Comparison of ENCODE assay signal across 22 cellular contexts in genomic region chr12:31768046-31768445, GRCh38. TPM values are rescaled to one million over a fixed set of nuclear protein-coding genes. Genes with fewer than 3 reads are reported as not detected.
DNase-seq lines count a peak whose midpoint lies in the region; ATAC-seq, FAIRE-seq and TF ChIP-seq lines count a peak whose summit lies in the region.
"Had no signal": no experiment of that assay in that cellular context is flagged by ENCODE, and none has a peak within 500 bp of the region (broad histone marks: within the 10 kb centered on the region; RNA-seq: fewer than 3 reads in every experiment).

No MANE protein-coding gene starts in this region.

- no peaks in the 10 kb centered on the region for H3K9me3 Mint-ChIP-seq in activated B cell treated with CpG ODN at 0.5 μM for 24 hours
- H3K9me3 Mint-ChIP-seq in stimulated activated memory B cell treated with anti-CD40 and anti-IgM and Interleukin-4, amounts not matched to agents 10 μg/mL and 1 μg/mL and 100 μg/mL, for 72 hours = peaks cover 5% of the 10 kb centered on the region

- H3K27me3 ChIP-seq in HepG2 (ENCODE audit: control insufficient read depth in 1 of 2, insufficient read depth in 2 of 2, low read length in 2 of 2) (no peaks in the 10 kb centered on the region), right lobe of liver (no peaks in the 10 kb centered on the region), H7 (ENCODE audit: control insufficient read depth, insufficient read depth, low read length) (no peaks in the 10 kb centered on the region)
- H3K27me3 ChIP-seq: ascending aorta, SJSA1, transverse colon had no signal

- H3K4me1 Mint-ChIP-seq in activated B cell treated with CpG ODN at 0.5 μM for 24 hours = peaks cover 30% of the 10 kb centered on the region
- H3K4me1 Mint-ChIP-seq in stimulated activated memory B cell treated with anti-CD40 and anti-IgM and Interleukin-4, amounts not matched to agents 10 μg/mL and 1 μg/mL and 100 μg/mL, for 72 hours = peaks cover 27% of the 10 kb centered on the region

- TF ChIP-seq RAD21 in HepG2 (CRISPR knock-in tag; IDR thresholded peaks at IDR 0.05) = no peak

- H3K4me3 ChIP-seq in HepG2 (replicated peaks in 1 of 3; ENCODE audit: insufficient read depth in 1 of 3, low read depth in 2 of 3, low read length in 3 of 3) (no peak overlapping the region), right lobe of liver (no peak overlapping the region), H7 (ENCODE audit: insufficient read depth, low read depth, low read length) (no peak overlapping the region)
- H3K4me3 ChIP-seq: ascending aorta, PC-9, SJSA1, transverse colon had no signal

- TF ChIP-seq POLR2A in HepG2 (IDR thresholded peaks at IDR 0.05; ENCODE audit: insufficient read depth in 1 of 2, low read depth in 2 of 2, low read length in 2 of 2) (no peak), right lobe of liver (IDR thresholded peaks at IDR 0.05) (no peak)

- no peaks in the 10 kb centered on the region for H3K36me3 Mint-ChIP-seq in activated B cell treated with CpG ODN at 0.5 μM for 24 hours (ENCODE audit: low read depth)
- H3K36me3 Mint-ChIP-seq in stimulated activated memory B cell treated with anti-CD40 and anti-IgM and Interleukin-4, amounts not matched to agents 10 μg/mL and 1 μg/mL and 100 μg/mL, for 72 hours = no peaks in the 10 kb centered on the region

- TF ChIP-seq CTCF in HepG2 (CRISPR knock-in tag; IDR thresholded peaks at IDR 0.05) = peak; percentile 27; the same call in 1 of the 2 replicates
- TF ChIP-seq CTCF in right lobe of liver (IDR thresholded peaks at IDR 0.05) = no peak
- TF ChIP-seq CTCF in activated B cell treated with CpG ODN at 0.5 μM for 24 hours (IDR thresholded peaks at IDR 0.05) = no peak

- no peak overlapping the region for H3K9ac ChIP-seq in HepG2 (ENCODE audit: insufficient read depth, low read depth, low read length)

- H3K27ac Mint-ChIP-seq in activated B cell treated with CpG ODN at 0.5 μM for 24 hours = peak overlapping the region; percentile 35
- peak overlapping the region; percentile 13 for H3K27ac Mint-ChIP-seq in stimulated activated memory B cell treated with anti-CD40 and anti-IgM and Interleukin-4, amounts not matched to agents 10 μg/mL and 1 μg/mL and 100 μg/mL, for 72 hours
- H3K27ac Mint-ChIP-seq: activated naive CD4-positive, alpha-beta T cell treated with anti-CD3 and anti-CD28 coated beads, Interleukin-2, amount 10 ng/mL, durations not matched to agents 7 days and 5 days had no signal

- H4K20me1 ChIP-seq in HepG2 (ENCODE audit: insufficient read depth, low read length) = no peaks in the 10 kb centered on the region

- TF ChIP-seq EP300 in HepG2 (IDR thresholded peaks at IDR 0.05; ENCODE audit: low read depth in 2 of 2, low read length in 2 of 2) = no peak
- no peak for TF ChIP-seq EP300 in HepG2 (CRISPR knock-in tag; IDR thresholded peaks at IDR 0.05; ENCODE audit: borderline replicate concordance)

- CTCF ChIA-PET in HepG2 (lab: Yijun Ruan, JAX; ENCODE audit: low intra/inter-chr PET ratio, low total read pairs) (no interaction called here), activated B cell treated with CpG ODN at 0.5 μM for 24 hours (lab: Charles Lee) (no interaction called here)

- H3K36me3 ChIP-seq in HepG2 (replicated peaks in 1 of 2; ENCODE audit: control insufficient read depth in 1 of 2, insufficient read depth in 2 of 2, low read length in 2 of 2) (no peaks in the 10 kb centered on the region), right lobe of liver (no peaks in the 10 kb centered on the region), H7 (replicated peaks; ENCODE audit: control insufficient read depth, insufficient read depth, low read length) (no peaks in the 10 kb centered on the region)
- H3K36me3 ChIP-seq: ascending aorta, SJSA1, transverse colon had no signal

- intact Hi-C loops in HepG2 (cut with micrococcal nuclease; ENCODE audit: unreplicated experiment) = no loop called here
- intact Hi-C loops in right lobe of liver (cut with DNase I) = no loop called here
- intact Hi-C loops in activated B cell treated with CpG ODN at 0.5 μM for 24 hours (cut with micrococcal nuclease) = loop anchor here (2.0 to 5.0 kb wide), 2 partner anchors 17 to 81 kb away; no protein-coding TSS in a partner anchor

- no peaks in the 10 kb centered on the region for H3K79me2 ChIP-seq in HepG2 (ENCODE audit: insufficient read depth, low read length)

- no peaks in the 10 kb centered on the region for H3K9me3 ChIP-seq in HepG2 (ENCODE audit: low read length)
- no peaks in the 10 kb centered on the region for H3K9me3 ChIP-seq in right lobe of liver
- H3K9me3 ChIP-seq: ascending aorta, SJSA1, transverse colon had no signal

- H3K4me1 ChIP-seq in HepG2 (ENCODE audit: insufficient read depth, low read length) (peaks cover 19% of the 10 kb centered on the region), right lobe of liver (peaks cover 0 to 10% (median 5%) of the 10 kb centered on the region in 4 donors)
- H3K4me1 ChIP-seq: ascending aorta, SJSA1, transverse colon had no signal

- ATAC-seq in HepG2 (no peak), right lobe of liver (no peak), activated B cell treated with CpG ODN at 0.5 μM for 24 hours (ENCODE audit: low read depth) (no peak)
- no peak for ATAC-seq in stimulated activated memory B cell treated with anti-CD40 and anti-IgM and Interleukin-4, amounts not matched to agents 10 μg/mL and 1 μg/mL and 100 μg/mL, for 72 hours

- H3K27me3 Mint-ChIP-seq in activated B cell treated with CpG ODN at 0.5 μM for 24 hours = no peaks in the 10 kb centered on the region
- H3K27me3 Mint-ChIP-seq in stimulated activated memory B cell treated with anti-CD40 and anti-IgM and Interleukin-4, amounts not matched to agents 10 μg/mL and 1 μg/mL and 100 μg/mL, for 72 hours = no peaks in the 10 kb centered on the region
- H3K27me3 Mint-ChIP-seq: activated naive CD4-positive, alpha-beta T cell treated with anti-CD3 and anti-CD28 coated beads, Interleukin-2, amount 10 ng/mL, durations not matched to agents 7 days and 5 days had no signal

- H3K4me2 ChIP-seq in HepG2 (ENCODE audit: low read depth, low read length) = no peak overlapping the region
- H3K4me2 ChIP-seq: PC-9 had no signal

- no peak for FAIRE-seq in HepG2 (lab: Jason Lieb, UNC)
- FAIRE-seq: endothelial cell of umbilical vein had no signal

- H2AFZ ChIP-seq in HepG2 (ENCODE audit: low read length) = no peak overlapping the region
- H2AFZ ChIP-seq: PC-9 had no signal

- H3K27ac ChIP-seq in HepG2 (ENCODE audit: extremely low read length, insufficient read depth, low read length) = no peak overlapping the region
- H3K27ac ChIP-seq in right lobe of liver = no peak overlapping the region
- H3K27ac ChIP-seq: ascending aorta, HL-60, PC-9, SJSA1, transverse colon had no signal

- POLR2A ChIA-PET in HepG2 (lab: Yijun Ruan, JAX) = no interaction called here
- POLR2A ChIA-PET in activated B cell treated with CpG ODN at 0.5 μM for 24 hours (lab: Charles Lee) = interaction anchor here (0.5 to 1.4 kb wide), 7 partner anchors 32 to 293 kb away, joined by 3 to 13 read pairs (median 4); partner anchors contain the start of gene AMN1

- DNase-seq in HepG2 (ENCODE audit: low spot score) = no peak
- no peak for DNase-seq in right lobe of liver
- peak; percentile 19 for DNase-seq in LHCN-M2 (ENCODE audit: low read depth)
- no peak for DNase-seq in activated B cell treated with CpG ODN at 0.5 μM for 24 hours
- no peak for DNase-seq in iPS-NIHi11 (ENCODE audit: low spot score)
- no peak for DNase-seq in H7
- DNase-seq in NCI-H446 (lab: John Stamatoyannopoulos, UW) = no peak
- DNase-seq: activated CD4-positive, alpha-beta T cell treated with anti-CD3 and anti-CD28 coated beads for 4 hours; activated naive CD4-positive, alpha-beta T cell treated with anti-CD3 and anti-CD28 coated beads, Interleukin-2, amount 10 ng/mL, durations not matched to agents 7 days and 5 days; C1 segment of cervical spinal cord; caudate nucleus; NCI-H1092; NCI-H2029; PC-9; stimulated activated CD8-positive, alpha-beta memory T cell treated with anti-CD3 and anti-CD28 coated beads, Interleukin-4, amount 100 ng/mL, for 48 hours; T-helper 1 cell; transverse colon had no signal

- BruUV-seq in HepG2 (replicated peaks; lab: Mats Ljungman, UMichigan) = no TSS peak

- in situ Hi-C loops in HepG2 (cut with HindIII; ENCODE audit: extremely low pct_ligation_motif_present, low pct_unique_long_range_greater_than_20kb) = no loop called here

- 19% methylated on average over 2 of the region's 2 CpGs for WGBS in HepG2 (ENCODE audit: low lambda C conversion rate)
- 100% methylated on average over 1 of the region's 2 CpGs for WGBS in right lobe of liver (ENCODE audit: insufficient coverage, low coverage, low lambda C conversion rate, missing lambda C conversion rate)

- H3K4me3 Mint-ChIP-seq in activated B cell treated with CpG ODN at 0.5 μM for 24 hours = no peak overlapping the region
- H3K4me3 Mint-ChIP-seq in stimulated activated memory B cell treated with anti-CD40 and anti-IgM and Interleukin-4, amounts not matched to agents 10 μg/mL and 1 μg/mL and 100 μg/mL, for 72 hours = no peak overlapping the region
- H3K4me3 Mint-ChIP-seq: activated naive CD4-positive, alpha-beta T cell treated with anti-CD3 and anti-CD28 coated beads, Interleukin-2, amount 10 ng/mL, durations not matched to agents 7 days and 5 days had no signal

RNA-seq across cellular contexts. Expression of gene AMN1, which starts 39.2 kb away (rescaled TPM):
- total RNA-seq in HepG2 (2016; rRNA removed; fragmentation: Illumina TruSeq; extraction: Trizol) = 7.5 and 11.3 TPM in 2 replicates
- 7.7 and 9.1 TPM in 2 replicates for total RNA-seq in HepG2 (2016; cell fraction: cytosol; rRNA removed; fragmentation: Illumina TruSeq; extraction: Trizol; ENCODE audit: low read depth)
- total RNA-seq in HepG2 (2016; cell fraction: insoluble cytoplasmic fraction; rRNA removed; fragmentation: Illumina TruSeq; extraction: Trizol) = 8.3 and 9.6 TPM in 2 replicates
- 8.9 and 9.0 TPM in 2 replicates for total RNA-seq in HepG2 (2016; cell fraction: membrane; rRNA removed; fragmentation: Illumina TruSeq; extraction: Trizol)
- 6.7 and 6.8 TPM in 2 replicates for total RNA-seq in HepG2 (2016; cell fraction: nucleus; rRNA removed; fragmentation: Illumina TruSeq; extraction: Trizol)
- polyA plus RNA-seq in HepG2 (2011; rRNA removed) = 26.3 and 26.5 TPM in 2 replicates
- 13.9 and 26.8 TPM in 2 replicates for polyA plus RNA-seq in HepG2 (2011; cell fraction: cytosol; rRNA removed)
- 10.6 and 16.4 TPM in 2 replicates for polyA plus RNA-seq in HepG2 (2011; cell fraction: nucleus; rRNA removed)
- 20.1 and 34.9 TPM in 2 replicates for polyA plus RNA-seq in HepG2 (2012)
- 3.8 and 4.5 TPM in 2 replicates for polyA plus RNA-seq in HepG2 (2016; cell fraction: cytosol; fragmentation: Illumina TruSeq; extraction: Trizol; ENCODE audit: low read depth)
- polyA plus RNA-seq in HepG2 (2016; cell fraction: insoluble cytoplasmic fraction; fragmentation: Illumina TruSeq; extraction: Trizol; ENCODE audit: low read depth) = 9.2 and 10.1 TPM in 2 replicates
- 7.3 and 8.2 TPM in 2 replicates for polyA plus RNA-seq in HepG2 (2016; cell fraction: membrane; fragmentation: Illumina TruSeq; extraction: Trizol; ENCODE audit: low read depth)
- polyA plus RNA-seq in HepG2 (2016; cell fraction: nucleus; fragmentation: Illumina TruSeq; extraction: Trizol; ENCODE audit: insufficient read depth, low read depth) = 8.4 and 8.8 TPM in 2 replicates
- 3.4 and 6.6 TPM in 2 replicates for polyA minus RNA-seq in HepG2 (2011; rRNA and poly(A)+ RNA removed; ENCODE audit: low replicate concordance)
- polyA minus RNA-seq in HepG2 (2011; cell fraction: cytosol; rRNA and poly(A)+ RNA removed) = 9.8 and 12.4 TPM in 2 replicates
- 15.1 and 20.8 TPM in 2 replicates for polyA minus RNA-seq in HepG2 (2011; cell fraction: nucleus; rRNA and poly(A)+ RNA removed)
- total RNA-seq in right lobe of liver = 1 to 10 TPM; 1.2 to 7.3 (median 2.8) TPM
- 9.8 and 14.3 TPM in 2 replicates for total RNA-seq in LHCN-M2 (2014; rRNA removed)
- polyA plus RNA-seq in LHCN-M2 (2012) = 7.5 TPM
- 13.7 and 15.5 TPM in 2 replicates for total RNA-seq in activated B cell treated with CpG ODN at 0.5 μM for 24 hours
- total RNA-seq in H7 (2014; rRNA removed; shearing (Covaris generic)) = 19.2 and 23.4 TPM in 2 replicates
